Comparison of ENCODE assay signal across 1 cellular context in the genomic region with DNA sequence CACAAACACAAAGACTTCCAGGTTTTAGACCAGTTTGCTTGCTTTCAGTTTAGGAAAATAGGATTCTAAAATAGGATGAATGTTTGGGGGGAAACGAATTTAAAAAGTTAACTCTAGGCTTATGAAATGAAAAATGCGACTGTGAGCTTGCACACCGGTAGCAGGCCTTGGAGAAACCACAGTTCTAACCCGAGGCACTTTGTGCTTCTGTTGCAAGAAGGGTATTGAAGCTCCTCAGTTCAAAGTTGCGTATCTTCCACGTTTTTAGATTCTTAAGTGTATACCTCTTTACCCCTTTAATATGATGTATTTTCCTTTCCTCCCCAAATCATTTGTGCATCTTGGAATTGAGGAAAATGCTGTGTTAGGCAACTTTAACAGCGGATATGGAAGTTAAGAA.
TF ChIP-seq lines count a peak whose summit lies in the region.

No MANE protein-coding gene starts in this region.

TF ChIP-seq in HepG2, 621 proteins besides CTCF, POLR2A, EP300 and RAD21:
- TF ChIP-seq, protein P1, sequence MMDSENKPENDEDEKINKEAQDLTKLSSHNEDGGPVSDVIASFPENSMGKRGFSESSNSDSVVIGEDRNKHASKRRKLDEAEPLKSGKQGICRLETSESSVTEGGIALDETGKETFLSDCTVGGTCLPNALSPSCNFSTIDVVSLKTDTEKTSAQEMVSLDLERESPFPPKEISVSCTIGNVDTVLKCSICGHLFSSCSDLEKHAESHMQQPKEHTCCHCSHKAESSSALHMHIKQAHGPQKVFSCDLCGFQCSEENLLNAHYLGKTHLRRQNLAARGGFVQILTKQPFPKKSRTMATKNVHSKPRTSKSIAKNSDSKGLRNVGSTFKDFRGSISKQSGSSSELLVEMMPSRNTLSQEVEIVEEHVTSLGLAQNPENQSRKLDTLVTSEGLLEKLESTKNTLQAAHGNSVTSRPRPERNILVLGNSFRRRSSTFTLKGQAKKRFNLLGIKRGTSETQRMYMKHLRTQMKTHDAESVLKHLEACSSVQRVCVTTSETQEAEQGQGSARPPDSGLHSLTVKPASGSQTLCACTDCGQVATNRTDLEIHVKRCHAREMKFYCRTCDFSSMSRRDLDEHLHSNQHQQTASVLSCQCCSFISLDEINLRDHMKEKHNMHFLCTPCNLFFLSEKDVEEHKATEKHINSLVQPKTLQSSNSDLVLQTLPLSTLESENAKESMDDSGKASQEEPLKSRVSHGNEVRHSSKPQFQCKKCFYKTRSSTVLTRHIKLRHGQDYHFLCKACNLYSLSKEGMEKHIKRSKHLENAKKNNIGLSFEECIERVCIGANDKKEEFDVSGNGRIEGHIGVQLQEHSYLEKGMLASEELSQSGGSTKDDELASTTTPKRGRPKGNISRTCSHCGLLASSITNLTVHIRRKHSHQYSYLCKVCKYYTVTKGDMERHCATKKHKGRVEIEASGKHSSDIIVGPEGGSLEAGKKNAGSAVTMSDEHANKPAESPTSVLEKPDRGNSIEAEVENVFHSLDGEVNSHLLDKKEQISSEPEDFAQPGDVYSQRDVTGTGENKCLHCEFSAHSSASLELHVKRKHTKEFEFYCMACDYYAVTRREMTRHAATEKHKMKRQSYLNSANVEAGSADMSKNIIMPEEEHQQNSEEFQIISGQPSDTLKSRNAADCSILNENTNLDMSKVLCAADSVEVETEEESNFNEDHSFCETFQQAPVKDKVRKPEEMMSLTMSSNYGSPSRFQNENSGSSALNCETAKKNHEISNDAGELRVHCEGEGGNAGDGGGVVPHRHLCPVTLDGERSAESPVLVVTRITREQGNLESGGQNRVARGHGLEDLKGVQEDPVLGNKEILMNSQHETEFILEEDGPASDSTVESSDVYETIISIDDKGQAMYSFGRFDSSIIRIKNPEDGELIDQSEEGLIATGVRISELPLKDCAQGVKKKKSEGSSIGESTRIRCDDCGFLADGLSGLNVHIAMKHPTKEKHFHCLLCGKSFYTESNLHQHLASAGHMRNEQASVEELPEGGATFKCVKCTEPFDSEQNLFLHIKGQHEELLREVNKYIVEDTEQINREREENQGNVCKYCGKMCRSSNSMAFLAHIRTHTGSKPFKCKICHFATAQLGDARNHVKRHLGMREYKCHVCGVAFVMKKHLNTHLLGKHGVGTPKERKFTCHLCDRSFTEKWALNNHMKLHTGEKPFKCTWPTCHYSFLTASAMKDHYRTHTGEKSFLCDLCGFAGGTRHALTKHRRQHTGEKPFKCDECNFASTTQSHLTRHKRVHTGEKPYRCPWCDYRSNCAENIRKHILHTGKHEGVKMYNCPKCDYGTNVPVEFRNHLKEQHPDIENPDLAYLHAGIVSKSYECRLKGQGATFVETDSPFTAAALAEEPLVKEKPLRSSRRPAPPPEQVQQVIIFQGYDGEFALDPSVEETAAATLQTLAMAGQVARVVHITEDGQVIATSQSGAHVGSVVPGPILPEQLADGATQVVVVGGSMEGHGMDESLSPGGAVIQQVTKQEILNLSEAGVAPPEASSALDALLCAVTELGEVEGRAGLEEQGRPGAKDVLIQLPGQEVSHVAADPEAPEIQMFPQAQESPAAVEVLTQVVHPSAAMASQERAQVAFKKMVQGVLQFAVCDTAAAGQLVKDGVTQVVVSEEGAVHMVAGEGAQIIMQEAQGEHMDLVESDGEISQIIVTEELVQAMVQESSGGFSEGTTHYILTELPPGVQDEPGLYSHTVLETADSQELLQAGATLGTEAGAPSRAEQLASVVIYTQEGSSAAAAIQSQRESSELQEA (CRISPR knock-in tag; IDR thresholded peaks at IDR 0.05; ENCODE audit: not compliant biosample characterization) = no peak
- TF ChIP-seq ARNTL (CRISPR knock-in tag; IDR thresholded peaks at IDR 0.05) (no peak), AGO2 (optimal IDR thresholded peaks at IDR 0.05; ENCODE audit: low read depth, low read length) (peak; percentile 72), ZFP37 (CRISPR knock-in tag; IDR thresholded peaks at IDR 0.05; ENCODE audit: borderline replicate concordance) (no peak), RBFOX2 (IDR thresholded peaks at IDR 0.05; ENCODE audit: low read depth, low read length) (peak; percentile 62)
